In the genomic region with DNA sequence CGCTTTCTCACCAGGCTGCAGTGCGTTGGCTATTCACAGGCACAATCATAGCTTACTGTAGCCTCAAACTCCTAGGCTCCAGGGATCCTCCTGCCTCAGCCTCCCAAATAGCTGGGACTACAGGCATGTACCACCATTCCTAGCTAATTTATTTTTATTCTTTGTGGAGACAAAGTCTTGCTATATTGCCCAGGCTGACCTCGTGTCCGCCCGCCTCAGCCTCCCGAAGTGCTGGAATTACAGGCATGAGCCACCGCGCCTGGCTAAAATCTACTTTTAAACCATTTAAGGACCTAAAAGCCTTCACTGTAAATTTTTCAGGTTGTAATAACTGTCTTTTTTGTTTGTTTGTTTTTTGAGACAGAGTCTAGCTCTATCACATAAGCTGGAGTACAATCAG, we compare ENCODE assay signal across 14 cellular contexts. TPM values are rescaled to one million over a fixed set of nuclear protein-coding genes. Genes with fewer than 3 reads are reported as not detected.
DNase-seq lines count a peak whose midpoint lies in the region; ATAC-seq and TF ChIP-seq lines count a peak whose summit lies in the region.
"Had no signal": no experiment of that assay in that cellular context is flagged by ENCODE, and none has a peak within 500 bp of the region (broad histone marks: within the 10 kb centered on the region; RNA-seq: fewer than 3 reads in every experiment).

No MANE protein-coding gene starts in this region.

- H3K4me3 ChIP-seq in heart right ventricle (no peak overlapping the region), esophagus muscularis mucosa (peak overlapping the region in 2 of 4 donors; percentile 0 to 5), gastrocnemius medialis (no peak overlapping the region)
- H3K4me3 ChIP-seq: GM12878, smooth muscle cell had no signal

- DNase-seq in heart right ventricle (no peak), cardiac septum (ENCODE audit: low spot score) (no peak), esophagus muscularis mucosa (ENCODE audit: extremely low spot score) (no peak), gastrocnemius medialis (no peak), DMS153 treated with DMSO at 0.1 percent for 48 hours (lab: John Stamatoyannopoulos, UW; ENCODE audit: unreplicated experiment) (no peak), middle frontal gyrus (ENCODE audit: extremely low spot score, low spot score) (no peak), activated gamma-delta T cell (lab: John Stamatoyannopoulos, UW) (no peak)
- DNase-seq in activated effector memory CD4-positive, alpha-beta T cell treated with anti-CD3 and anti-CD28 coated beads, Interleukin-2, amount 50 U/mL, for 16 hours, result no peak
- DNase-seq: activated CD4-positive, alpha-beta T cell treated with anti-CD3 and anti-CD28 coated beads, Interleukin-2, amount 50 U/mL, for 1 hour; Kasumi-1; NCI-H1105 had no signal

- TF ChIP-seq CTCF in heart right ventricle (IDR thresholded peaks at IDR 0.05) (no peak), esophagus muscularis mucosa (IDR thresholded peaks at IDR 0.05) (no peak), gastrocnemius medialis (IDR thresholded peaks at IDR 0.05 in 4 of 5, conservative IDR thresholded peaks at IDR 0.05 in 1 of 5) (no peak)

- H3K4me1 ChIP-seq in heart right ventricle (peaks cover 0 to 78% (median 29%) of the 10 kb centered on the region in 9 donors), esophagus muscularis mucosa (peaks cover 36 to 100% (median 93%) of the 10 kb centered on the region in 4 donors), gastrocnemius medialis (peaks cover 24 to 49% of the 10 kb centered on the region in 2 donors)

- TF ChIP-seq EP300 in esophagus muscularis mucosa (IDR thresholded peaks at IDR 0.05), result no peak

- no peaks in the 10 kb centered on the region for H3K9me3 ChIP-seq in heart right ventricle
- H3K9me3 ChIP-seq in esophagus muscularis mucosa, result no peaks in the 10 kb centered on the region
- no peaks in the 10 kb centered on the region for H3K9me3 ChIP-seq in gastrocnemius medialis

- WGBS in heart right ventricle, 2 donors, result 93 to 100% methylated on average over 8 of the region's 8 CpGs
- 82% methylated on average over 8 of the region's 8 CpGs for WGBS in esophagus muscularis mucosa

- H3K36me3 ChIP-seq in heart right ventricle (peaks cover 0 to 98% (median 0%) of the 10 kb centered on the region in 9 donors), esophagus muscularis mucosa (peaks cover 44 to 92% (median 71%) of the 10 kb centered on the region in 4 donors), gastrocnemius medialis (peaks cover 4 to 9% of the 10 kb centered on the region in 2 donors)

- intact Hi-C loops in heart right ventricle (cut with DNase I), result no loop called here
- intact Hi-C loops in cardiac septum (cut with DNase I), result no loop called here
- intact Hi-C loops in esophagus muscularis mucosa (cut with DNase I), result no loop called here
- intact Hi-C loops in gastrocnemius medialis (cut with DNase I; ENCODE audit: low total_unique reads), result no loop called here

- H3K27ac ChIP-seq in heart right ventricle (peak overlapping the region in 6 of 10 donors; percentile 7 to 67 (median 48)), esophagus muscularis mucosa (replicated peaks in 1 of 4) (peak overlapping the region; percentile 95 to 97 (median 96)), gastrocnemius medialis (peak overlapping the region; percentile 66 to 77 (median 72))

- ATAC-seq in heart right ventricle, result no peak
- no peak for ATAC-seq in gastrocnemius medialis
- ATAC-seq: GM12878, SK-N-SH treated with all-trans-retinoic acid at 6 μM for 48 hours had no signal

- in situ Hi-C loops in gastrocnemius medialis (cut with MboI; ENCODE audit: low sequenced_read_pairs in 4 of 4), result no loop called here

- TF ChIP-seq POLR2A in esophagus muscularis mucosa (IDR thresholded peaks at IDR 0.05; ENCODE audit: low read depth) (no peak), gastrocnemius medialis (IDR thresholded peaks at IDR 0.05) (no peak)

- H3K27me3 ChIP-seq in heart right ventricle (no peaks in the 10 kb centered on the region), esophagus muscularis mucosa (no peaks in the 10 kb centered on the region), gastrocnemius medialis (no peaks in the 10 kb centered on the region)

RNA-seq across cellular contexts. Expression of a gene that starts 15.2 kb away (rescaled TPM):
- total RNA-seq in heart right ventricle, result 100 to 1,000 TPM in 1 of 10 donors, 10 to 100 TPM in 9; 14.0 to 105 (median 26.7) TPM
- 10 to 100 TPM; 34.6 to 46.8 TPM for polyA plus RNA-seq in heart right ventricle
- total RNA-seq in cardiac septum, result 20.7 TPM
- total RNA-seq in esophagus muscularis mucosa, result 100 to 1,000 TPM; 373 to 639 (median 471) TPM
- 10 to 100 TPM; 37.5 to 84.1 (median 69.4) TPM for total RNA-seq in gastrocnemius medialis
